10 cellular contexts compared by ENCODE assay signal in genomic region chr2:113167115-113167932, GRCh38. TPM values are rescaled to one million over a fixed set of nuclear protein-coding genes. Genes with fewer than 3 reads are reported as not detected.
DNase-seq lines count a peak whose midpoint lies in the region; ATAC-seq and TF ChIP-seq lines count a peak whose summit lies in the region.
"Had no signal": no experiment of that assay in that cellular context is flagged by ENCODE, and none has a peak within 500 bp of the region (broad histone marks: within the 10 kb centered on the region; RNA-seq: fewer than 3 reads in every experiment).

No MANE protein-coding gene starts in this region.

- H3K4me3 ChIP-seq in CD8-positive, alpha-beta memory T cell (ENCODE audit: low read length) = peak overlapping the region; percentile 57
- H3K4me3 ChIP-seq in parathyroid adenoma (ENCODE audit: low read depth, low read length) = no peak overlapping the region
- H3K4me3 ChIP-seq: HAP-1 had no signal

- no peaks in the 10 kb centered on the region for H3K9me3 Mint-ChIP-seq in CD8-positive, alpha-beta memory T cell
- no peaks in the 10 kb centered on the region for H3K9me3 Mint-ChIP-seq in central memory CD8-positive, alpha-beta T cell

- H3K4me1 Mint-ChIP-seq in CD8-positive, alpha-beta memory T cell = peaks cover 56 to 76% (median 74%) of the 10 kb centered on the region in 3 donors
- peaks cover 67% of the 10 kb centered on the region for H3K4me1 Mint-ChIP-seq in central memory CD8-positive, alpha-beta T cell

- no peak overlapping the region for H3K9ac ChIP-seq in parathyroid adenoma

- H3K27ac ChIP-seq in CD8-positive, alpha-beta memory T cell (ENCODE audit: low read depth, low read length) = no peak overlapping the region
- 0 out of 2 replicates have a peak overlapping the region, but pooled peaks have one; percentile 2 for H3K27ac ChIP-seq in RWPE1
- H3K27ac ChIP-seq in parathyroid adenoma = peak overlapping the region; percentile 83

- H3K4me3 Mint-ChIP-seq in CD8-positive, alpha-beta memory T cell = peak overlapping the region; percentile 1 to 75 (median 63)
- peak overlapping the region; percentile 47 for H3K4me3 Mint-ChIP-seq in central memory CD8-positive, alpha-beta T cell

- H3K27me3 ChIP-seq in CD8-positive, alpha-beta memory T cell (ENCODE audit: insufficient read depth, low read length, poor library complexity, severe bottlenecking) = no peaks in the 10 kb centered on the region
- no peaks in the 10 kb centered on the region for H3K27me3 ChIP-seq in parathyroid adenoma (ENCODE audit: control insufficient read depth, insufficient read depth, low read length)

- peak; percentile 25 for ATAC-seq in central memory CD8-positive, alpha-beta T cell (replicated peaks; ENCODE audit: extremely low read depth, poor library complexity, severe bottlenecking)
- ATAC-seq in GM18511 (IDR thresholded peaks at IDR 0.05; ENCODE audit: unreplicated experiment) = no peak
- ATAC-seq in HG02798 (IDR thresholded peaks at IDR 0.05; ENCODE audit: poor library complexity, unreplicated experiment) = no peak

- no peaks in the 10 kb centered on the region for H3K36me3 ChIP-seq in CD8-positive, alpha-beta memory T cell (ENCODE audit: insufficient read depth, low read length)
- H3K36me3 ChIP-seq in parathyroid adenoma (ENCODE audit: control insufficient read depth, insufficient read depth, low read length) = no peaks in the 10 kb centered on the region
- H3K36me3 ChIP-seq: HAP-1 had no signal

- DNase-seq in CD8-positive, alpha-beta memory T cell = peak in 2 of 5 donors; percentile 50 to 58
- DNase-seq in RWPE1 (ENCODE audit: low spot score) = no peak
- no peak for DNase-seq in central memory CD8-positive, alpha-beta T cell (ENCODE audit: low spot score in 2 of 2)
- DNase-seq in NK-92 treated with Interleukin-12 subunit alpha and Interleukin-12 subunit beta, amount 100 ng/mL, for 24 hours (lab: John Stamatoyannopoulos, UW) = no peak
- DNase-seq in globus pallidus (ENCODE audit: low spot score) = no peak
- DNase-seq: NCI-H2107 had no signal

- H3K27ac Mint-ChIP-seq in CD8-positive, alpha-beta memory T cell = peak overlapping the region; percentile 79 to 98 (median 92)
- H3K27ac Mint-ChIP-seq in central memory CD8-positive, alpha-beta T cell (ENCODE audit: low read depth) = peak overlapping the region; percentile 84

- POLR2A ChIA-PET in CD8-positive, alpha-beta memory T cell (lab: Charles Lee) = interaction anchor here (2.8 kb wide), 1 partner anchor 11 kb away, joined by 13 read pairs; no protein-coding TSS in a partner anchor
- POLR2A ChIA-PET in RWPE1 (lab: Yijun Ruan, JAX; ENCODE audit: low non-redundant PET) = no interaction called here

- H3K9me3 ChIP-seq in CD8-positive, alpha-beta memory T cell (ENCODE audit: low read length) = no peaks in the 10 kb centered on the region
- no peaks in the 10 kb centered on the region for H3K9me3 ChIP-seq in parathyroid adenoma (ENCODE audit: control insufficient read depth, low read length)
- H3K9me3 ChIP-seq: HAP-1 had no signal

- H3K36me3 Mint-ChIP-seq in CD8-positive, alpha-beta memory T cell = no peaks in the 10 kb centered on the region
- peaks cover 3% of the 10 kb centered on the region for H3K36me3 Mint-ChIP-seq in central memory CD8-positive, alpha-beta T cell (ENCODE audit: insufficient read depth)

- H2AFZ ChIP-seq in parathyroid adenoma = peak overlapping the region; percentile 80

- TF ChIP-seq CTCF in RWPE1 (conservative IDR thresholded peaks at IDR 0.05; ENCODE audit: low read depth) (no peak), parathyroid adenoma (IDR thresholded peaks at IDR 0.05) (no peak)

- peak overlapping the region; percentile 43 for H3K4me2 ChIP-seq in parathyroid adenoma (ENCODE audit: low read length)

- CTCF ChIA-PET in CD8-positive, alpha-beta memory T cell (lab: Charles Lee) = interaction anchor here (0.8 to 3.1 kb wide), 4 partner anchors 10 to 32 kb away, joined by 3 to 22 read pairs (median 8); no protein-coding TSS in a partner anchor
- CTCF ChIA-PET in RWPE1 (lab: Yijun Ruan, JAX) = interaction anchor here (1.4 kb wide), 1 partner anchor 29 kb away, joined by 3 read pairs; no protein-coding TSS in a partner anchor

- H3K4me1 ChIP-seq in CD8-positive, alpha-beta memory T cell (ENCODE audit: insufficient read depth, low read length) = peaks cover 65% of the 10 kb centered on the region
- peaks cover 9% of the 10 kb centered on the region for H3K4me1 ChIP-seq in parathyroid adenoma
- H3K4me1 ChIP-seq: HAP-1 had no signal

- no peaks in the 10 kb centered on the region for H3K79me2 ChIP-seq in parathyroid adenoma

- no peaks in the 10 kb centered on the region for H3K27me3 Mint-ChIP-seq in CD8-positive, alpha-beta memory T cell
- no peaks in the 10 kb centered on the region for H3K27me3 Mint-ChIP-seq in central memory CD8-positive, alpha-beta T cell

RNA-seq across cellular contexts. Expression of gene PSD4, which starts 6.4 kb away (rescaled TPM):
- 100 to 1,000 TPM; 192 to 193 TPM for total RNA-seq in CD8-positive, alpha-beta memory T cell
- 42.1 TPM for polyA plus RNA-seq in CD8-positive, alpha-beta memory T cell

RNA-seq across cellular contexts. Expression of gene IL1RN, which starts 39.9 kb away (rescaled TPM):
- total RNA-seq in CD8-positive, alpha-beta memory T cell = 1 to 10 TPM; 1.2 to 2.3 TPM
- not detected for polyA plus RNA-seq in CD8-positive, alpha-beta memory T cell
